In genomic region chr14:80575763-80576162, GRCh38 we compare ENCODE assay signal across 22 cellular contexts.
"Had no signal": no experiment of that assay in that cellular context is flagged by ENCODE, and none has a peak within 500 bp of the region (broad histone marks: within the 10 kb centered on the region; RNA-seq: fewer than 3 reads in every experiment).

No MANE protein-coding gene starts in this region.

- H3K27ac ChIP-seq: body of pancreas, coronary artery, esophagus squamous epithelium, left lung, transverse colon, vagina had no signal

- ATAC-seq: body of pancreas; left lung; mucosa of descending colon; naive thymus-derived CD4-positive, alpha-beta T cell; stimulated activated naive B cell treated with anti-CD40 and anti-IgM and Interleukin-4, amounts not matched to agents 10 μg/mL and 1 μg/mL and 100 μg/mL, for 72 hours had no signal

- H3K27me3 Mint-ChIP-seq: activated B cell treated with CpG ODN at 0.5 μM for 24 hours; activated naive CD8-positive, alpha-beta T cell; central memory CD8-positive, alpha-beta T cell; memory B cell; naive thymus-derived CD4-positive, alpha-beta T cell; stimulated activated naive B cell treated with anti-CD40 and anti-IgM and Interleukin-4, amounts not matched to agents 10 μg/mL and 1 μg/mL and 100 μg/mL, for 72 hours had no signal

- H3K4me1 Mint-ChIP-seq: activated B cell treated with CpG ODN at 0.5 μM for 24 hours; central memory CD8-positive, alpha-beta T cell; memory B cell; naive thymus-derived CD4-positive, alpha-beta T cell; stimulated activated naive B cell treated with anti-CD40 and anti-IgM and Interleukin-4, amounts not matched to agents 10 μg/mL and 1 μg/mL and 100 μg/mL, for 72 hours had no signal

- DNase-seq: activated B cell treated with CpG ODN at 0.5 μM for 24 hours; activated effector memory CD4-positive, alpha-beta T cell treated with anti-CD3 and anti-CD28 coated beads, Interleukin-2, amount 50 U/mL, for 16 hours; amniotic stem cell; body of pancreas; esophagus squamous epithelium; hypothalamus; kidney; left lung; mucosa of descending colon; naive thymus-derived CD4-positive, alpha-beta T cell; posterior cingulate gyrus; retina; stimulated activated CD4-positive, alpha-beta T cell treated with anti-CD3 and anti-CD28 coated beads, Interleukin-2, amount 100 ng/mL, for 48 hours; stimulated activated naive B cell treated with anti-CD40 and anti-IgM and Interleukin-4, amounts not matched to agents 10 μg/mL and 1 μg/mL and 100 μg/mL, for 72 hours; substantia nigra; transverse colon had no signal

- H3K9me3 Mint-ChIP-seq: activated B cell treated with CpG ODN at 0.5 μM for 24 hours; central memory CD8-positive, alpha-beta T cell; memory B cell; naive thymus-derived CD4-positive, alpha-beta T cell; stimulated activated naive B cell treated with anti-CD40 and anti-IgM and Interleukin-4, amounts not matched to agents 10 μg/mL and 1 μg/mL and 100 μg/mL, for 72 hours; T-helper 2 cell treated with Interferon-gamma antibody and Interleukin-4, amounts not matched to agents 5 μg/mL and 100 μg/mL, for 36 hours had no signal

- H3K27ac Mint-ChIP-seq: activated B cell treated with CpG ODN at 0.5 μM for 24 hours; activated naive CD8-positive, alpha-beta T cell; memory B cell; naive thymus-derived CD4-positive, alpha-beta T cell; stimulated activated naive B cell treated with anti-CD40 and anti-IgM and Interleukin-4, amounts not matched to agents 10 μg/mL and 1 μg/mL and 100 μg/mL, for 72 hours; T-helper 2 cell treated with Interferon-gamma antibody and Interleukin-4, amounts not matched to agents 5 μg/mL and 100 μg/mL, for 36 hours had no signal

- H3K4me3 Mint-ChIP-seq: activated B cell treated with CpG ODN at 0.5 μM for 24 hours; activated naive CD8-positive, alpha-beta T cell; central memory CD8-positive, alpha-beta T cell; memory B cell; naive thymus-derived CD4-positive, alpha-beta T cell; stimulated activated naive B cell treated with anti-CD40 and anti-IgM and Interleukin-4, amounts not matched to agents 10 μg/mL and 1 μg/mL and 100 μg/mL, for 72 hours; T-helper 2 cell treated with Interferon-gamma antibody and Interleukin-4, amounts not matched to agents 5 μg/mL and 100 μg/mL, for 36 hours had no signal
